In the genomic region with DNA sequence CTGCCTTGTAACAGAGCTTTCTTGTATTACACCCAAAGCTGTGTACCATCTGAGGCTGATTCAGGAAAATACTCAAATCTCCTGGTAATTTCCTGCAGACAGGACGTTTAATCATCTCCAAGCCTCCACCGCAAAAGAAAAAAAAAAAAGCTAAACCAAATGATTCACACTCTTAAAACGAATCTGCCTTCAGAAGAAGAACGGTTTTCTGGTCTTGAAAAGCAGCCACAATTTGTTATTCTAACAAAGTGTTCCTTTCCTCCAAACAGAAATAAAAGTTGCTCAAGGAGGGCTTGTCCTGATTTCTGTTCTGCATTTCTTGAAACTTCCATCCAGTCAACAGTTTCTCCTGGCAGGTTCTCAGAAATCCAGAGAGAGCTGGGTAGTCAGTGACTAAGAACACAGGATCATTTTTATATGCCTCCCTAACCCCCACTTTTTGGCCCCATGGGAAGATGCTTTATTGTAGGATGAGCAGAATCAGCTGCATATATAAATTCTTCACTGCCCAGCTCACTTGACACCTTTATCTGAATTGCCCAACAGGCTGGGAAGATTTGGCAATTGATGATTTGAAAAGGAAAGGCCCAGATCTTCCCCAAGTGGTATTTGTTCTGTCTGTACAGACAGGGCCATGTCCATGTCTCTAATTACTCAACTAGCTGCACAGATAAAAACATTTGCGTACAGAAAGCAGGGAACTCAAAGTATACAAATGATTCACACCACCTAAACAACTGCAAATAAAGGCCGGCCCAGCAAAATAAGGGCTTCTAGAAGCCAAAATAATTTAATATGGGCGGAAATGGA, we compare ENCODE assay signal across 9 cellular contexts. TPM values are rescaled to one million over a fixed set of nuclear protein-coding genes. Genes with fewer than 3 reads are reported as not detected.
DNase-seq lines count a peak whose midpoint lies in the region; ATAC-seq lines count a peak whose summit lies in the region.
"Had no signal": no experiment of that assay in that cellular context is flagged by ENCODE, and none has a peak within 500 bp of the region (broad histone marks: within the 10 kb centered on the region; RNA-seq: fewer than 3 reads in every experiment).

No MANE protein-coding gene starts in this region.

- peak; percentile 55 for DNase-seq in SIG-M5 treated with dmso at 0.1 percent for 504 hours (lab: John Stamatoyannopoulos, UW; ENCODE audit: unreplicated experiment)
- DNase-seq in SIG-M5 (lab: John Stamatoyannopoulos, UW): no peak
- DNase-seq in epithelial cell of prostate (ENCODE audit: low read depth, low spot score): peak; percentile 43
- no peak for DNase-seq in activated CD8-positive, alpha-beta memory T cell treated with anti-CD3 and anti-CD28 coated beads, Interleukin-2, amount 50 U/mL, for 4 hours
- DNase-seq in cerebellum (ENCODE audit: low spot score): no peak
- DNase-seq in activated CD4-positive, CD25-positive, alpha-beta regulatory T cell (lab: John Stamatoyannopoulos, UW): no peak

- no peak for ATAC-seq in GM18498 (IDR thresholded peaks at IDR 0.05; ENCODE audit: unreplicated experiment)

- peak overlapping the region; percentile 69 to 80 for H3K4me3 ChIP-seq in muscle layer of colon (ENCODE audit: low read depth in 1 of 2, low read length in 2 of 2)
- H3K4me3 ChIP-seq: SK-N-MC had no signal

- H3K27me3 ChIP-seq in muscle layer of colon (ENCODE audit: control insufficient read depth in 1 of 2, insufficient read depth in 2 of 2, low read length in 2 of 2): no peaks in the 10 kb centered on the region

- H3K9me3 ChIP-seq in muscle layer of colon (ENCODE audit: low read length): no peaks in the 10 kb centered on the region

- peak overlapping the region; percentile 75 for H3K9ac ChIP-seq in muscle layer of colon (ENCODE audit: low read length)

- H3K27ac ChIP-seq in epithelial cell of prostate (peak overlapping the region; percentile 64), muscle layer of colon (ENCODE audit: low read depth, low read length) (peak overlapping the region; percentile 87)
- H3K27ac ChIP-seq: SK-N-MC had no signal

- peaks cover 43% of the 10 kb centered on the region for H3K4me1 ChIP-seq in muscle layer of colon (ENCODE audit: insufficient read depth, low read length)

- H3K36me3 ChIP-seq in muscle layer of colon (ENCODE audit: insufficient read depth, low read length): no peaks in the 10 kb centered on the region

RNA-seq across cellular contexts. Expression of gene PRICKLE2, which starts 41.0 kb away (rescaled TPM):
- total RNA-seq in cerebellum: 74.8 TPM

Comparison
In these comparisons a context has a peak if more than half of its experiments do, and no peak if none do; other contexts are left out.
1. DNase-seq: peak in SIG-M5 treated with dmso at 0.1 percent for 504 hours (single experiment) and epithelial cell of prostate (single experiment); none in SIG-M5 (single experiment), activated CD8-positive, alpha-beta memory T cell treated with anti-CD3 and anti-CD28 coated beads, Interleukin-2, amount 50 U/mL, for 4 hours (single experiment), cerebellum (single experiment) and activated CD4-positive, CD25-positive, alpha-beta regulatory T cell (0 of 4).